ENCODE assay signal across 23 cellular contexts in genomic region chr18:62987859-62988258, GRCh38.
"Had no signal": no experiment of that assay in that cellular context is flagged by ENCODE, and none has a peak within 500 bp of the region (broad histone marks: within the 10 kb centered on the region; RNA-seq: fewer than 3 reads in every experiment).

No MANE protein-coding gene starts in this region.

- H3K27ac ChIP-seq: SK-N-MC, VCaP had no signal

- H3K4me3 ChIP-seq: SK-N-MC had no signal

- H3K4me1 Mint-ChIP-seq: activated CD4-positive, alpha-beta T cell treated with anti-CD3 and anti-CD28 coated beads, Interleukin-2, amount 10 ng/mL, durations not matched to agents 7 days and 5 days; activated T-helper 17 cell treated with anti-CD3 and anti-CD28 coated beads, Interleukin-2, amount 50 U/mL, for 72 hours had no signal

- H3K9me3 Mint-ChIP-seq: activated CD4-positive, alpha-beta memory T cell treated with anti-CD3 and anti-CD28 coated beads for 36 hours; activated CD4-positive, alpha-beta T cell treated with anti-CD3 and anti-CD28 coated beads, Interleukin-2, amount 10 ng/mL, durations not matched to agents 7 days and 5 days; activated naive CD4-positive, alpha-beta T cell treated with anti-CD3 and anti-CD28 coated beads for 36 hours; activated T-helper 17 cell treated with anti-CD3 and anti-CD28 coated beads, Interleukin-2, amount 50 U/mL, for 72 hours; brain; T-cell had no signal

- H3K4me3 Mint-ChIP-seq: activated CD4-positive, alpha-beta memory T cell treated with anti-CD3 and anti-CD28 coated beads for 36 hours; activated CD4-positive, alpha-beta T cell treated with anti-CD3 and anti-CD28 coated beads, Interleukin-2, amount 10 ng/mL, durations not matched to agents 7 days and 5 days; activated naive CD4-positive, alpha-beta T cell treated with anti-CD3 and anti-CD28 coated beads for 36 hours; activated naive CD8-positive, alpha-beta T cell; activated T-helper 17 cell treated with anti-CD3 and anti-CD28 coated beads, Interleukin-2, amount 50 U/mL, for 72 hours; brain; T-cell had no signal

- ATAC-seq: activated T-helper 17 cell treated with anti-CD3 and anti-CD28 coated beads, Interleukin-2, amount 50 U/mL, for 72 hours; T-cell had no signal

- DNase-seq: activated CD4-positive, alpha-beta memory T cell treated with anti-CD3 and anti-CD28 coated beads for 36 hours; activated CD4-positive, alpha-beta T cell treated with anti-CD3 and anti-CD28 coated beads, Interleukin-2, amount 10 ng/mL, durations not matched to agents 7 days and 5 days; activated CD4-positive, CD25-positive, alpha-beta regulatory T cell; activated CD8-positive, alpha-beta memory T cell treated with anti-CD3 and anti-CD28 coated beads for 24 hours; activated gamma-delta T cell; activated naive CD4-positive, alpha-beta T cell treated with anti-CD3 and anti-CD28 coated beads for 36 hours; activated T-cell treated with anti-CD3 and anti-CD28 coated beads for 4 hours; activated T-cell treated with anti-CD3 and anti-CD28 coated beads, Interleukin-2, amount 50 U/mL, for 48 hours; amygdala; NCI-H1105 treated with DMSO at 0.1 percent for 48 hours; NCI-H1436 treated with DMSO at 0.1 percent for 48 hours; NCI-H1930; NCI-H2171; NCI-H2227 treated with DMSO at 0.1 percent for 48 hours; NCI-H774; SIG-M5; T-cell had no signal

- H3K27ac Mint-ChIP-seq: activated CD4-positive, alpha-beta memory T cell treated with anti-CD3 and anti-CD28 coated beads for 36 hours; activated CD4-positive, alpha-beta T cell treated with anti-CD3 and anti-CD28 coated beads, Interleukin-2, amount 10 ng/mL, durations not matched to agents 7 days and 5 days; activated naive CD4-positive, alpha-beta T cell treated with anti-CD3 and anti-CD28 coated beads for 36 hours; activated naive CD8-positive, alpha-beta T cell; activated T-helper 17 cell treated with anti-CD3 and anti-CD28 coated beads, Interleukin-2, amount 50 U/mL, for 72 hours; T-cell had no signal

- FAIRE-seq: astrocyte had no signal

- H3K36me3 Mint-ChIP-seq: activated CD4-positive, alpha-beta memory T cell treated with anti-CD3 and anti-CD28 coated beads for 36 hours; activated naive CD8-positive, alpha-beta T cell; brain; T-cell had no signal
